Comparison of ENCODE assay signal across 8 cellular contexts in genomic region chr2:106192752-106193490, GRCh38. TPM values are rescaled to one million over a fixed set of nuclear protein-coding genes. Genes with fewer than 3 reads are reported as not detected.
DNase-seq lines count a peak whose midpoint lies in the region; ATAC-seq and TF ChIP-seq lines count a peak whose summit lies in the region.

No MANE protein-coding gene starts in this region.

- H2AFZ ChIP-seq in smooth muscle cell (ENCODE audit: low read depth): peak overlapping the region; percentile 97

- no peaks in the 10 kb centered on the region for H3K36me3 ChIP-seq in smooth muscle cell (ENCODE audit: low read depth)

- 5% methylated on average over 14 of the region's 14 CpGs for whole genome bisulfite sequencing in smooth muscle cell (ENCODE audit: low lambda C conversion rate)

- H3K9me3 Mint-ChIP-seq in activated naive CD4-positive, alpha-beta T cell treated with anti-CD3 and anti-CD28 coated beads, Interleukin-2, amount 50 U/mL, for 24 hours: no peaks in the 10 kb centered on the region

- H3K9ac ChIP-seq in smooth muscle cell (ENCODE audit: low read depth): peak overlapping the region; percentile 64

- peaks cover 12% of the 10 kb centered on the region for H3K4me1 ChIP-seq in smooth muscle cell (ENCODE audit: low read depth)

- peak overlapping the region; percentile 84 for H3K27ac Mint-ChIP-seq in activated naive CD4-positive, alpha-beta T cell treated with anti-CD3 and anti-CD28 coated beads, Interleukin-2, amount 50 U/mL, for 24 hours

- no peaks in the 10 kb centered on the region for H3K27me3 Mint-ChIP-seq in activated naive CD4-positive, alpha-beta T cell treated with anti-CD3 and anti-CD28 coated beads, Interleukin-2, amount 50 U/mL, for 24 hours

- ATAC-seq in GM21423 (IDR thresholded peaks at IDR 0.05; ENCODE audit: unreplicated experiment): peak; percentile 39

- H3K4me3 ChIP-seq in iPS-11a (ENCODE audit: low read depth, low read length): peak overlapping the region; percentile 70
- peak overlapping the region; percentile 85 for H3K4me3 ChIP-seq in smooth muscle cell

- H3K4me1 Mint-ChIP-seq in activated naive CD4-positive, alpha-beta T cell treated with anti-CD3 and anti-CD28 coated beads, Interleukin-2, amount 50 U/mL, for 24 hours: peaks cover 57% of the 10 kb centered on the region

- TF ChIP-seq CTCF in smooth muscle cell (IDR thresholded peaks at IDR 0.05; ENCODE audit: borderline replicate concordance, insufficient read depth, poor library complexity, severe bottlenecking): no peak

- peak overlapping the region; percentile 99 for H3K4me2 ChIP-seq in smooth muscle cell

- no peaks in the 10 kb centered on the region for H3F3A ChIP-seq in smooth muscle cell (ENCODE audit: low read depth)

- peak overlapping the region; percentile 63 for H3K27ac ChIP-seq in smooth muscle cell (ENCODE audit: low read depth)

- H4K20me1 ChIP-seq in smooth muscle cell (ENCODE audit: low read depth): peaks cover 27% of the 10 kb centered on the region

- no peaks in the 10 kb centered on the region for H3K27me3 ChIP-seq in smooth muscle cell (ENCODE audit: low read depth)

- peaks cover 38% of the 10 kb centered on the region for H3K79me2 ChIP-seq in smooth muscle cell (ENCODE audit: low read depth)

- no peaks in the 10 kb centered on the region for H3K9me3 ChIP-seq in smooth muscle cell (replicated peaks; ENCODE audit: low read depth)

- DNase-seq in Daoy (ENCODE audit: low read depth): peak; percentile 68
- peak; percentile 65 for DNase-seq in HT-29 (ENCODE audit: low spot score)
- DNase-seq in RPMI8226: peak; percentile 43
- DNase-seq in smooth muscle cell (lab: John Stamatoyannopoulos, UW; ENCODE audit: unreplicated experiment): peak; percentile 20
- DNase-seq in NCI-H446 treated with DMSO at 0.1 percent for 48 hours (lab: John Stamatoyannopoulos, UW): no peak

- peak overlapping the region; percentile 87 for H3K4me3 Mint-ChIP-seq in activated naive CD4-positive, alpha-beta T cell treated with anti-CD3 and anti-CD28 coated beads, Interleukin-2, amount 50 U/mL, for 24 hours

- peaks cover 6% of the 10 kb centered on the region for H3K36me3 Mint-ChIP-seq in activated naive CD4-positive, alpha-beta T cell treated with anti-CD3 and anti-CD28 coated beads, Interleukin-2, amount 50 U/mL, for 24 hours

RNA-seq across cellular contexts. Expression of gene UXS1, which starts 1.2 kb away (rescaled TPM):
- 31.0 and 57.3 TPM in 2 replicates for total RNA-seq in Daoy (2014; rRNA removed; shearing (Covaris generic))
- total RNA-seq in HT-29 (2014; rRNA removed; shearing (Covaris generic)): 24.5 and 32.3 TPM in 2 replicates
- total RNA-seq in smooth muscle cell: 20.6 and 22.2 TPM in 2 replicates
- 33.5 and 40.1 TPM in 2 replicates for polyA plus RNA-seq in smooth muscle cell
